24 cellular contexts compared by ENCODE assay signal in the genomic region with DNA sequence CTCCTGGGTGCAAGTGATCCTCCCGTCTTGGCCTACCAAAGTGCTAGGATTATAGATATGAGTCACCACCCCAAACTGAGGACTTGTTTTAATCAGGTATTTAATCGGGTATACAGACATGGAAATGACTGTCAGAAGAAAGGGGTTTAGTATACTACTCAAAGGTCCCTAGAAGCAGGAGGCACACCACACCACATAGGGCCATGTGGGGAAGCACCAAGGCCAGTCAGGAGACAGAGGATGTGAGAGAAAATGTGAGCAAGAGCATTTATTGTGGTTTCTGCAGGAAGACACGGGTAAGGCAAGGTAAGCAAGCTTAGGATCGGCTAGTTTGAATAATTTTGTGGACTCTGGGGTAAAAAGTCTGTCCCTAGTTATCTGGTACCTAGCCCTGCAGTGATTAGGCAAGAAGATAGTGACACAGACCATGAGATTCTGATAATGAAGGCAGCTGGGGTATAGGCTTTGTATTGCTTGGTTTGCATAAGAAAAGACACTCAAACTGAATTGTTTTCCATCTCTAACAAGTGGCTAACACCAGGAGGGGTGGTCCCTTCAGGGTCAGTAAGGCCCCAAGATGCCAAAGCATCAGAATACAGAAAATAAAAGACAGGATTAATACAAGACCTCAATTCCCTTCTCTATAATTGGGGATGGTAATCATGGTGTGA.
"Had no signal": no experiment of that assay in that cellular context is flagged by ENCODE, and none has a peak within 500 bp of the region (broad histone marks: within the 10 kb centered on the region; RNA-seq: fewer than 3 reads in every experiment).

No MANE protein-coding gene starts in this region.

- H3K9me3 ChIP-seq: esophagus muscularis mucosa, right atrium auricular region, suprapubic skin, tibial artery had no signal

- H3K4me3 Mint-ChIP-seq: activated CD4-positive, alpha-beta memory T cell treated with anti-CD3 and anti-CD28 coated beads, Interleukin-2, amount 10 ng/mL, durations not matched to agents 7 days and 5 days; activated CD4-positive, alpha-beta T cell treated with anti-CD3 and anti-CD28 coated beads, Interleukin-2, amount 10 ng/mL, durations not matched to agents 7 days and 5 days; activated T-cell treated with anti-CD3 and anti-CD28 coated beads, Interleukin-2, amount 50 U/mL, for 24 hours; memory B cell; T-helper 1 cell treated with Interleukin-12 subunit alpha and Interleukin-12 subunit beta and Interleukin-4 antibody, amounts not matched to agents 30 μg/mL and 1 μg/mL, for 36 hours had no signal

- H3K36me3 ChIP-seq: esophagus muscularis mucosa, right atrium auricular region, suprapubic skin, tibial artery had no signal

- H3K36me3 Mint-ChIP-seq: memory B cell; naive thymus-derived CD8-positive, alpha-beta T cell had no signal

- H3K27ac Mint-ChIP-seq: activated CD4-positive, alpha-beta memory T cell treated with anti-CD3 and anti-CD28 coated beads, Interleukin-2, amount 10 ng/mL, durations not matched to agents 7 days and 5 days; activated CD4-positive, alpha-beta T cell treated with anti-CD3 and anti-CD28 coated beads, Interleukin-2, amount 10 ng/mL, durations not matched to agents 7 days and 5 days; activated T-cell treated with anti-CD3 and anti-CD28 coated beads, Interleukin-2, amount 50 U/mL, for 24 hours; memory B cell; T-helper 1 cell treated with Interleukin-12 subunit alpha and Interleukin-12 subunit beta and Interleukin-4 antibody, amounts not matched to agents 30 μg/mL and 1 μg/mL, for 36 hours had no signal

- DNase-seq: activated CD4-positive, alpha-beta memory T cell treated with anti-CD3 and anti-CD28 coated beads, Interleukin-2, amount 10 ng/mL, durations not matched to agents 7 days and 5 days; activated CD4-positive, alpha-beta T cell treated with anti-CD3 and anti-CD28 coated beads, Interleukin-2, amount 10 ng/mL, durations not matched to agents 7 days and 5 days; activated CD8-positive, alpha-beta memory T cell treated with anti-CD3 and anti-CD28 coated beads, Interleukin-2, amount 50 U/mL, for 48 hours; activated gamma-delta T cell; activated naive CD4-positive, alpha-beta T cell treated with anti-CD3 and anti-CD28 coated beads, Interleukin-2, amount 50 U/mL, for 16 hours; activated T-cell treated with anti-CD3 and anti-CD28 coated beads, Interleukin-2, amount 50 U/mL, for 24 hours; amniotic stem cell; caudate nucleus; cortex of kidney; foreskin keratinocyte; kidney; naive thymus-derived CD8-positive, alpha-beta T cell; stimulated activated CD4-positive, alpha-beta T cell treated with anti-CD3 and anti-CD28 coated beads, Interleukin-15, amount 100 ng/mL, for 24 hours; stimulated activated CD4-positive, alpha-beta T cell treated with anti-CD3 and anti-CD28 coated beads, Interleukin-2, amount 100 ng/mL, for 24 hours; stimulated activated naive CD4-positive, alpha-beta T cell; SW 1271; T-helper 9 cell; tibial artery had no signal

- H3K9me3 Mint-ChIP-seq: activated CD4-positive, alpha-beta memory T cell treated with anti-CD3 and anti-CD28 coated beads, Interleukin-2, amount 10 ng/mL, durations not matched to agents 7 days and 5 days; activated CD4-positive, alpha-beta T cell treated with anti-CD3 and anti-CD28 coated beads, Interleukin-2, amount 10 ng/mL, durations not matched to agents 7 days and 5 days; activated T-cell treated with anti-CD3 and anti-CD28 coated beads, Interleukin-2, amount 50 U/mL, for 24 hours; memory B cell; T-helper 1 cell treated with Interleukin-12 subunit alpha and Interleukin-12 subunit beta and Interleukin-4 antibody, amounts not matched to agents 30 μg/mL and 1 μg/mL, for 36 hours had no signal

- H3K4me1 ChIP-seq: esophagus muscularis mucosa, foreskin keratinocyte, right atrium auricular region, suprapubic skin, tibial artery had no signal

- H3K4me1 Mint-ChIP-seq: activated CD4-positive, alpha-beta memory T cell treated with anti-CD3 and anti-CD28 coated beads, Interleukin-2, amount 10 ng/mL, durations not matched to agents 7 days and 5 days; activated CD4-positive, alpha-beta T cell treated with anti-CD3 and anti-CD28 coated beads, Interleukin-2, amount 10 ng/mL, durations not matched to agents 7 days and 5 days; memory B cell; naive thymus-derived CD8-positive, alpha-beta T cell had no signal

- H3K27me3 ChIP-seq: esophagus muscularis mucosa, foreskin keratinocyte, right atrium auricular region, suprapubic skin, tibial artery had no signal

- H3K27me3 Mint-ChIP-seq: activated CD4-positive, alpha-beta memory T cell treated with anti-CD3 and anti-CD28 coated beads, Interleukin-2, amount 10 ng/mL, durations not matched to agents 7 days and 5 days; activated CD4-positive, alpha-beta T cell treated with anti-CD3 and anti-CD28 coated beads, Interleukin-2, amount 10 ng/mL, durations not matched to agents 7 days and 5 days had no signal

- H3K4me3 ChIP-seq: esophagus muscularis mucosa, right atrium auricular region, suprapubic skin, tibial artery had no signal

- H3K27ac ChIP-seq: esophagus muscularis mucosa, foreskin keratinocyte, right atrium auricular region, suprapubic skin, tibial artery, VCaP had no signal
